ENCODE assay signal across 17 cellular contexts in the genomic region with DNA sequence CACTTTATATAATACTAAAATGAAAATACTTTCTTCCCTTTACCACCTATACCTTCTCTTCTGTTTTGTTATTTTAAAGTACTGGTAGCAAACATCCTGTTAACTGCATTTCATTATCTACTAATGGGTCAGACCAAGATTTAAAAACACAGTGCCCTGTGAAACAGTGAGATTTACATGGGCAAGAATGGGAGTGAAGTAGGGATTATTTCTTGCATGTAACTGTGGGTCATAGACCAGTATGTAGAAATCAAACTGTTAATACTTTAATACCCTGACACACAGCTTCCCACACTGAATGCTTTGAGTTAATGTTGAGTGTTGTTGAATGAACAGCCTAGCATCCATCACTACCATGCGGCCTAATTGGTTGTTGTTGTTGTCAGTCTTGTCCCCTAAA.
DNase-seq lines count a peak whose midpoint lies in the region; ATAC-seq and TF ChIP-seq lines count a peak whose summit lies in the region.
"Had no signal": no experiment of that assay in that cellular context is flagged by ENCODE, and none has a peak within 500 bp of the region (broad histone marks: within the 10 kb centered on the region; RNA-seq: fewer than 3 reads in every experiment).

No MANE protein-coding gene starts in this region.

- H3K4me1 ChIP-seq in ACC112 (ENCODE audit: control insufficient read depth, insufficient read depth, low read length, unreplicated experiment) (peaks cover 27% of the 10 kb centered on the region), mesodermal cell (ENCODE audit: control insufficient read depth, insufficient read depth, low read length, poor library complexity, severe bottlenecking) (peaks cover 25% of the 10 kb centered on the region), esophagus squamous epithelium (peaks cover 4 to 63% (median 21%) of the 10 kb centered on the region in 3 donors)
- H3K4me1 ChIP-seq: psoas muscle had no signal

- H3K36me3 ChIP-seq in ACC112 (ENCODE audit: insufficient read depth, low read length) (no peaks in the 10 kb centered on the region), mesodermal cell (ENCODE audit: control insufficient read depth, insufficient read depth, low read length) (no peaks in the 10 kb centered on the region), esophagus squamous epithelium (no peaks in the 10 kb centered on the region)
- H3K36me3 ChIP-seq: spleen had no signal

- H3K9me3 ChIP-seq in mesodermal cell (ENCODE audit: control insufficient read depth, low read length) (no peaks in the 10 kb centered on the region), esophagus squamous epithelium (no peaks in the 10 kb centered on the region)
- H3K9me3 ChIP-seq: psoas muscle, spleen had no signal

- peaks cover 10% of the 10 kb centered on the region for H3K79me2 ChIP-seq in ACC112 (ENCODE audit: control insufficient read depth, insufficient read depth, low read length, unreplicated experiment)

- no peak for TF ChIP-seq POLR2A in esophagus squamous epithelium (IDR thresholded peaks at IDR 0.05)

- H3K27me3 ChIP-seq in ACC112 (ENCODE audit: insufficient read depth, low read length) (no peaks in the 10 kb centered on the region), dorsolateral prefrontal cortex (no peaks in the 10 kb centered on the region), esophagus squamous epithelium (no peaks in the 10 kb centered on the region)
- H3K27me3 ChIP-seq: spleen had no signal

- peak; percentile 6 for DNase-seq in MV-4-11 (lab: John Stamatoyannopoulos, UW)
- DNase-seq in dorsolateral prefrontal cortex = no peak
- DNase-seq in NCI-H1092 (lab: John Stamatoyannopoulos, UW) = no peak
- DNase-seq in esophagus squamous epithelium (lab: John Stamatoyannopoulos, UW) = no peak
- no peak for DNase-seq in NCI-H2227 treated with DMSO at 0.1 percent for 48 hours (lab: John Stamatoyannopoulos, UW)
- DNase-seq: activated gamma-delta T cell treated with Interleukin-2 at 50 U/mL for 16 hours; CD4-positive, CD25-positive, alpha-beta regulatory T cell; DMS53; head of caudate nucleus; NCI-H2029; psoas muscle; spleen; T-cell had no signal

- intact Hi-C loops in dorsolateral prefrontal cortex (cut with DNase I) = no loop called here
- intact Hi-C loops in esophagus squamous epithelium (cut with DNase I) = no loop called here

- TF ChIP-seq CTCF in dorsolateral prefrontal cortex (IDR thresholded peaks at IDR 0.05 in 54 of 56, conservative IDR thresholded peaks at IDR 0.05 in 2 of 56; ENCODE audit: low read depth in 1 of 56, partially characterized antibody in 56 of 56) = no peak
- no peak for TF ChIP-seq CTCF in esophagus squamous epithelium (IDR thresholded peaks at IDR 0.05)

- 100% methylated on average over 1 of the region's 1 CpG; no CpG with 5 or more reads in 1 of the 2 experiments for WGBS in mesodermal cell (ENCODE audit: insufficient coverage in 2 of 2), 2 experiments
- WGBS in esophagus squamous epithelium, 2 donors = 33 to 50% methylated on average over 1 of the region's 1 CpG

- H3K27ac ChIP-seq in ACC112 (ENCODE audit: low read depth, low read length) = peak overlapping the region; percentile 37
- H3K27ac ChIP-seq in dorsolateral prefrontal cortex = peak overlapping the region in 38 of 59 donors; percentile 1 to 73 (median 45)
- peak overlapping the region; percentile 77 for H3K27ac ChIP-seq in mesodermal cell (ENCODE audit: low read depth, low read length, severe bottlenecking)
- H3K27ac ChIP-seq in esophagus squamous epithelium = peak overlapping the region in 2 of 4 donors; percentile 5 to 20
- H3K27ac ChIP-seq: psoas muscle had no signal

- no peak overlapping the region for H3K4me3 ChIP-seq in ACC112 (ENCODE audit: low read depth, low read length)
- no peak overlapping the region for H3K4me3 ChIP-seq in dorsolateral prefrontal cortex
- H3K4me3 ChIP-seq in mesodermal cell (ENCODE audit: extremely low read depth, insufficient read depth, low read length, poor library complexity, severe bottlenecking) = no peak overlapping the region
- no peak overlapping the region for H3K4me3 ChIP-seq in esophagus squamous epithelium
- H3K4me3 ChIP-seq: psoas muscle, spleen had no signal

- H2AFZ ChIP-seq in ACC112 (ENCODE audit: low read length, unreplicated experiment) = no peak overlapping the region

- ATAC-seq in GM21723 (IDR thresholded peaks at IDR 0.05; ENCODE audit: unreplicated experiment) = no peak
- ATAC-seq: natural killer cell treated with Interleukin-12 subunit alpha and Interleukin-12 subunit beta and Interleukin-15 and Interleukin-18, amount 100 ng/mL, for 72 hours; psoas muscle; T-cell had no signal
